ENCODE assay signal across 1 cellular context in the genomic region with DNA sequence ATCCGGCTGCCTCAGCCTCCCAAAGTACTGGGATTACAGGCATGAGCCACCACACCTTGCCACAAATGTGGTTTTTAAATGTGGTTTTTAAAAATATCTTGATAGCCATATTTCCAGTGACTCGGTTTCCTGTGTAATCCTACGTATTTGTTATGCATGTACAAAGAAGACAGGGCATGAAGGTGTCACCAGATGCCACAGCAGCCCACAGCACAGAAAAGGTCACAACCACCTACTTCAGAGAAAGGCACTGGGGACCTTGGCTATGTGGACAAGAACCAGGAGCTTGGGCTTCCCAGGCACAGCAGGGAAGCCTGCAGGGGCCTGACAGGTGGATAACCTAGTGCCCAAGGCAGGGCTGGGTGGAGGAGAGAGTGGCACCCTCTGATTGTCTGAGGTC.
A peak's percentile ranks its signal among the peaks of the same experiment; 100 is the strongest.
TF ChIP-seq lines count a peak whose summit lies in the region.

No MANE protein-coding gene starts in this region.

TF ChIP-seq in GM12878, 131 proteins besides CTCF, POLR2A, EP300 and RAD21:
- TF ChIP-seq RUNX3 (IDR thresholded peaks at IDR 0.05; ENCODE audit: low read length) (peak; percentile 50; the same call in 1 of the 2 replicates), NR2F1 (conservative IDR thresholded peaks at IDR 0.05) (peak; percentile 49; the same call in 1 of the 2 replicates), IKZF2 (IDR thresholded peaks at IDR 0.05) (peak in 1 of 2 experiments; percentile 30; a peak in 1 of 4 replicates), DPF2 (IDR thresholded peaks at IDR 0.05) (no peak), CREB1 (IDR thresholded peaks at IDR 0.05; ENCODE audit: low read depth) (no peak), IKZF1 (conservative IDR thresholded peaks at IDR 0.05) (peak; percentile 39)
- TF ChIP-seq, protein P1, sequence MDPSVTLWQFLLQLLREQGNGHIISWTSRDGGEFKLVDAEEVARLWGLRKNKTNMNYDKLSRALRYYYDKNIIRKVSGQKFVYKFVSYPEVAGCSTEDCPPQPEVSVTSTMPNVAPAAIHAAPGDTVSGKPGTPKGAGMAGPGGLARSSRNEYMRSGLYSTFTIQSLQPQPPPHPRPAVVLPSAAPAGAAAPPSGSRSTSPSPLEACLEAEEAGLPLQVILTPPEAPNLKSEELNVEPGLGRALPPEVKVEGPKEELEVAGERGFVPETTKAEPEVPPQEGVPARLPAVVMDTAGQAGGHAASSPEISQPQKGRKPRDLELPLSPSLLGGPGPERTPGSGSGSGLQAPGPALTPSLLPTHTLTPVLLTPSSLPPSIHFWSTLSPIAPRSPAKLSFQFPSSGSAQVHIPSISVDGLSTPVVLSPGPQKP (IDR thresholded peaks at IDR 0.05; ENCODE audit: low read depth, low read length): no peak
